In the genomic region with DNA sequence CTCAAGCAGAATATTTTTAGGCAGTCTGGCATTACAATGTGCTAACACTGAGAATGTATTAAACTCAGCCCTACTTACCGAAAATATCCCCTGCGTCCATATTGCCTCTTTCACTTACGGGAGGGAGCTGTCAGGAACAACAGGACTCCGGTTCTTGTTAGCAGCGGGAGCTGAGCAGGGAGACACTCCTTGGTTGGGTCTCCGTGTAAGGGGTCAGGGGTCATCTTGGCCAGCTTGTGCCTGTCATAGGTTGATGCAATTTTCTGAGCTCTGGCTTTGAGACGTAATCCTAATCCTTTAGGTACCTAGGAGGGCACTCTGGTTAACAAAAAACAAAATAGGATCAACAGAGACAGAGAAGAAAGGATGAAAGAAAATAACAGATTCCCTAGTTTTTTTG, we compare ENCODE assay signal across 30 cellular contexts.
"Had no signal": no experiment of that assay in that cellular context is flagged by ENCODE, and none has a peak within 500 bp of the region (broad histone marks: within the 10 kb centered on the region; RNA-seq: fewer than 3 reads in every experiment).

No MANE protein-coding gene starts in this region.

- DNase-seq: naive thymus-derived CD4-positive, alpha-beta T cell; natural killer cell; occipital lobe; ovary; right cardiac atrium; stimulated activated CD4-positive, alpha-beta T cell treated with anti-CD3 and anti-CD28 coated beads, Interleukin-12 subunit alpha, Interleukin-12 subunit beta, amount 100 ng/mL, for 4 hours; stimulated activated CD4-positive, alpha-beta T cell treated with anti-CD3 and anti-CD28 coated beads, Interleukin-1b, Interleukin-23, amount 100 ng/mL, for 48 hours; stimulated activated CD4-positive, alpha-beta T cell treated with anti-CD3 and anti-CD28 coated beads, Interleukin-4, amount 100 ng/mL, for 1 hour; stimulated activated CD4-positive, alpha-beta T cell treated with anti-CD3 and anti-CD28 coated beads, Interleukin-4, amount 100 ng/mL, for 4 hours; stimulated activated CD8-positive, alpha-beta memory T cell treated with anti-CD3 and anti-CD28 coated beads, Interleukin-4, amount 100 ng/mL, for 48 hours; stimulated activated naive CD4-positive, alpha-beta T cell; stomach; thyroid gland; trophoblast cell; upper lobe of left lung had no signal

- H3K36me3 Mint-ChIP-seq: naive thymus-derived CD4-positive, alpha-beta T cell; natural killer cell; stimulated activated memory B cell treated with anti-CD40 and anti-IgM and Interleukin-4, amounts not matched to agents 10 μg/mL and 1 μg/mL and 100 μg/mL, for 72 hours had no signal

- H3K27me3 ChIP-seq: ovary, right lobe of liver, thyroid gland, tibial nerve, upper lobe of left lung, vagina had no signal

- H3K27ac ChIP-seq: ovary, parathyroid adenoma, psoas muscle, right lobe of liver, skin epidermis, spleen, stomach, thoracic aorta, thyroid gland, tibial nerve, upper lobe of left lung, vagina had no signal

- H3K4me1 Mint-ChIP-seq: natural killer cell; nephron; neural crest cell; stimulated activated memory B cell treated with anti-CD40 and anti-IgM and Interleukin-4, amounts not matched to agents 10 μg/mL and 1 μg/mL and 100 μg/mL, for 72 hours had no signal

- H3K4me1 ChIP-seq: parathyroid adenoma, psoas muscle, right lobe of liver, spleen, stomach, thyroid gland, tibial nerve, vagina had no signal

- H3K79me2 ChIP-seq: parathyroid adenoma had no signal

- H3K27ac Mint-ChIP-seq: naive thymus-derived CD4-positive, alpha-beta T cell; natural killer cell; nephron; progenitor cell of endocrine pancreas; stimulated activated memory B cell treated with anti-CD40 and anti-IgM and Interleukin-4, amounts not matched to agents 10 μg/mL and 1 μg/mL and 100 μg/mL, for 72 hours; stimulated activated naive CD8-positive, alpha-beta T cell treated with anti-CD3 and anti-CD28 coated beads, Interleukin-15, Interleukin-2, amounts not matched to agents 100 ng/mL and 50 ng/mL, for 24 hours had no signal

- H3K9me3 Mint-ChIP-seq: natural killer cell; nephron; neural crest cell; stimulated activated memory B cell treated with anti-CD40 and anti-IgM and Interleukin-4, amounts not matched to agents 10 μg/mL and 1 μg/mL and 100 μg/mL, for 72 hours; stimulated activated naive CD8-positive, alpha-beta T cell treated with anti-CD3 and anti-CD28 coated beads, Interleukin-15, Interleukin-2, amounts not matched to agents 100 ng/mL and 50 ng/mL, for 24 hours had no signal

- H3K9ac ChIP-seq: parathyroid adenoma had no signal

- H3K4me3 ChIP-seq: ovary, psoas muscle, right lobe of liver, skin epidermis, smooth muscle cell, spleen, stomach, thoracic aorta, thyroid gland, tibial nerve, upper lobe of left lung, vagina had no signal

- H3K4me3 Mint-ChIP-seq: naive thymus-derived CD4-positive, alpha-beta T cell; natural killer cell; nephron; neural crest cell; stimulated activated memory B cell treated with anti-CD40 and anti-IgM and Interleukin-4, amounts not matched to agents 10 μg/mL and 1 μg/mL and 100 μg/mL, for 72 hours; stimulated activated naive CD8-positive, alpha-beta T cell treated with anti-CD3 and anti-CD28 coated beads, Interleukin-15, Interleukin-2, amounts not matched to agents 100 ng/mL and 50 ng/mL, for 24 hours had no signal

- ATAC-seq: naive thymus-derived CD4-positive, alpha-beta T cell; natural killer cell; psoas muscle; right cardiac atrium; right lobe of liver; stimulated activated memory B cell treated with anti-CD40 and anti-IgM and Interleukin-4, amounts not matched to agents 10 μg/mL and 1 μg/mL and 100 μg/mL, for 72 hours had no signal

- H3K4me2 ChIP-seq: smooth muscle cell had no signal

- FAIRE-seq: urothelium cell line had no signal

- H3K9me3 ChIP-seq: ovary, psoas muscle, right lobe of liver, spleen, stomach, thoracic aorta, thyroid gland, tibial nerve, upper lobe of left lung, vagina had no signal

- H3K36me3 ChIP-seq: ovary, right lobe of liver, spleen, stomach, thoracic aorta, thyroid gland, tibial nerve, upper lobe of left lung, vagina had no signal

- H3K27me3 Mint-ChIP-seq: progenitor cell of endocrine pancreas; stimulated activated naive CD8-positive, alpha-beta T cell treated with anti-CD3 and anti-CD28 coated beads, Interleukin-15, Interleukin-2, amounts not matched to agents 100 ng/mL and 50 ng/mL, for 24 hours had no signal

- H2AFZ ChIP-seq: parathyroid adenoma had no signal
